In the genomic region with DNA sequence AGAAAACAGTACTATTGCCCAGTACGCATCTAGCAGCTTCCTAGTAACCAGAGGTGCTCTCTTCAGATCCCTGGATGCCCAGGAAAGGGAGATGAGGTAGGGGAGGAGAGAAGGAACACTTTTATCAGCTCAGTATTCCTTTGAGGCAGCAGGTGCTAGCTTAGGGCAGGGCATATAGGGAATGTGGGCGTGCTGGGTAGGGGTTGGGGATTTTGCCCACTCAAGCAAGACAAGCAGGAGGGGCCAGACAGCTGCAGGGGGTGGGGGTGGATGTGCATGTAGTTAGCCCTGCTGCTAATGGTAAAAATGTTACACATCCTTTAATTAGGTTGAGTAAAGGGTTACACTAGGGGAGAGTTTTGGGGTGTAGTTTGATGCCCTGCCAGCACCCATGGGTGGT, we compare ENCODE assay signal across 19 cellular contexts.
"Had no signal": no experiment of that assay in that cellular context is flagged by ENCODE, and none has a peak within 500 bp of the region (broad histone marks: within the 10 kb centered on the region; RNA-seq: fewer than 3 reads in every experiment).

No MANE protein-coding gene starts in this region.

- H3K4me3 ChIP-seq: lower lobe of right lung, thoracic aorta, vagina had no signal

- H3K27ac ChIP-seq: foreskin keratinocyte, lower lobe of right lung, thoracic aorta, vagina had no signal

- DNase-seq: activated CD4-positive, alpha-beta T cell treated with anti-CD3 and anti-CD28 coated beads for 4 hours; activated CD4-positive, alpha-beta T cell treated with anti-CD3 and anti-CD28 coated beads, Interleukin-2, amount 50 U/mL, for 48 hours; activated CD4-positive, CD25-positive, alpha-beta regulatory T cell; activated effector memory CD4-positive, alpha-beta T cell treated with anti-CD3 and anti-CD28 coated beads, Interleukin-2, amount 50 U/mL, for 16 hours; activated naive CD4-positive, alpha-beta T cell treated with anti-CD3 and anti-CD28 coated beads, Interleukin-2, amount 10 ng/mL, durations not matched to agents 7 days and 5 days; activated T-cell treated with anti-CD3 and anti-CD28 coated beads, Interleukin-2, amount 50 U/mL, for 72 hours; amygdala; effector memory CD4-positive, alpha-beta T cell; foreskin keratinocyte; kidney; lower lobe of right lung; mesendoderm; naive B cell; posterior cingulate gyrus; stimulated activated CD4-positive, alpha-beta T cell treated with anti-CD3 and anti-CD28 coated beads, Interleukin-2, amount 100 ng/mL, for 48 hours; stimulated activated CD8-positive, alpha-beta memory T cell treated with anti-CD3 and anti-CD28 coated beads, Interleukin-4, amount 100 ng/mL, for 48 hours; stimulated activated naive CD4-positive, alpha-beta T cell treated with Interleukin-2 at 50 U/mL for 16 hours had no signal
